Comparison of ENCODE assay signal across 9 cellular contexts in genomic region chr21:25298512-25299491, GRCh38.
DNase-seq lines count a peak whose midpoint lies in the region; ATAC-seq lines count a peak whose summit lies in the region.
"Had no signal": no experiment of that assay in that cellular context is flagged by ENCODE, and none has a peak within 500 bp of the region (broad histone marks: within the 10 kb centered on the region; RNA-seq: fewer than 3 reads in every experiment).

No MANE protein-coding gene starts in this region.

- DNase-seq in MV-4-11 (lab: John Stamatoyannopoulos, UW) = peak; percentile 98
- DNase-seq in myocyte (ENCODE audit: low read depth) = peak; percentile 6
- DNase-seq in islet precursor cell = no peak
- no peak for DNase-seq in epidermal melanocyte (ENCODE audit: insufficient read length, low spot score)
- no peak for DNase-seq in activated CD8-positive, alpha-beta memory T cell treated with anti-CD3 and anti-CD28 coated beads for 24 hours
- DNase-seq in stimulated activated CD4-positive, alpha-beta T cell treated with anti-CD3 and anti-CD28 coated beads, Interleukin-4, amount 100 ng/mL, for 24 hours = no peak
- DNase-seq: NCI-H2227 treated with DMSO at 0.1 percent for 48 hours had no signal

- peak; percentile 89 for ATAC-seq in GM19328 (IDR thresholded peaks at IDR 0.05; ENCODE audit: unreplicated experiment)
- ATAC-seq in HG02884 (IDR thresholded peaks at IDR 0.05; ENCODE audit: unreplicated experiment) = peak; percentile 87

Comparison
In these comparisons a context has a peak if more than half of its experiments do, and no peak if none do; other contexts are left out.
1. DNase-seq: peak in MV-4-11 (single experiment) and myocyte (single experiment); none in islet precursor cell (single experiment), epidermal melanocyte (single experiment), activated CD8-positive, alpha-beta memory T cell treated with anti-CD3 and anti-CD28 coated beads for 24 hours (single experiment) and stimulated activated CD4-positive, alpha-beta T cell treated with anti-CD3 and anti-CD28 coated beads, Interleukin-4, amount 100 ng/mL, for 24 hours (single experiment).